14 cellular contexts compared by ENCODE assay signal in the genomic region with DNA sequence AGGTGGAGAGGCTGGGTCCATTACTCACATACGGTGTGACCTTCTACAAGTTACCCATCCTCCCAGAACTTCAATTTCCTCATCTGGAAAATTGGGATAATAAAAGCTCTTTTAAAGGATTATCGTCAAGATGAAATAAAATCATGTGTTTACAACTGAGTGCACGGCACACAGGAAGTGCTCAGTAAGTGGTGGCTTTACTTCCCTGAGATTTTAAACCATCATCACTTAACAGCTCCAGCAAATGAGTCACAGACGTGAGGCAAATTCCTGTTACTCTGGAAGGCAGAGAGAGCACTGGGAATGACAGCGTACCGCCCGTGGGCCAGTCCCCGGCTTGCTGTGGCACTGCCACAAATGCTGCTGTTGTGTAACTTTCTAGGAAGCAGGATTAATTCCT.
DNase-seq lines count a peak whose midpoint lies in the region; ATAC-seq and TF ChIP-seq lines count a peak whose summit lies in the region.
"Had no signal": no experiment of that assay in that cellular context is flagged by ENCODE, and none has a peak within 500 bp of the region (broad histone marks: within the 10 kb centered on the region; RNA-seq: fewer than 3 reads in every experiment).

No MANE protein-coding gene starts in this region.

- peaks cover 0 to 2% of the 10 kb centered on the region in 2 donors for H3K9me3 Mint-ChIP-seq in activated T-cell treated with anti-CD3 and anti-CD28 coated beads, Interleukin-2, amount 50 U/mL, for 72 hours
- H3K9me3 Mint-ChIP-seq: activated B cell treated with CpG ODN at 0.5 μM for 24 hours had no signal

- H4K12ac ChIP-seq in trophoblast cell (ENCODE audit: low read depth, low read length): no peak overlapping the region

- no peak overlapping the region for H3K4me3 Mint-ChIP-seq in activated T-cell treated with anti-CD3 and anti-CD28 coated beads, Interleukin-2, amount 50 U/mL, for 72 hours
- H3K4me3 Mint-ChIP-seq: activated B cell treated with CpG ODN at 0.5 μM for 24 hours had no signal

- peak overlapping the region; percentile 61 for H3K4me2 ChIP-seq in Loucy (ENCODE audit: low read depth, low read length, poor library complexity, severe bottlenecking)
- H3K4me2 ChIP-seq in trophoblast cell (ENCODE audit: low read length): no peak overlapping the region

- DNase-seq in ELF-1 (ENCODE audit: low read depth, low spot score): peak; percentile 25
- peak; percentile 31 for DNase-seq in dermis blood vessel endothelial cell
- peak; percentile 64 to 75 for DNase-seq in trophoblast cell
- no peak for DNase-seq in activated T-cell treated with anti-CD3 and anti-CD28 coated beads, Interleukin-2, amount 50 U/mL, for 72 hours
- DNase-seq in medulla oblongata (ENCODE audit: extremely low spot score): no peak
- DNase-seq: activated B cell treated with CpG ODN at 0.5 μM for 24 hours, cerebellar nuclear complex, DMS79, NCI-H2171 had no signal

- peak overlapping the region; percentile 33 for H3K4me3 ChIP-seq in Loucy (ENCODE audit: low read length, poor library complexity, severe bottlenecking)
- no peak overlapping the region for H3K4me3 ChIP-seq in trophoblast cell (ENCODE audit: low read depth, low read length)
- H3K4me3 ChIP-seq: lung had no signal

- H2AFZ ChIP-seq in Loucy (ENCODE audit: low read length): peak overlapping the region; percentile 70
- H2AFZ ChIP-seq in trophoblast cell (ENCODE audit: insufficient read depth, low read length, poor library complexity): no peak overlapping the region

- H3K79me2 ChIP-seq in Loucy (ENCODE audit: insufficient read depth, low read length): no peaks in the 10 kb centered on the region
- no peaks in the 10 kb centered on the region for H3K79me2 ChIP-seq in trophoblast cell (ENCODE audit: control insufficient read depth, insufficient read depth, low read length, poor library complexity)

- no peak overlapping the region for H3K27ac ChIP-seq in trophoblast cell (ENCODE audit: low read depth, low read length)

- TF ChIP-seq CTCF in Loucy (conservative IDR thresholded peaks at IDR 0.05; ENCODE audit: low read length): no peak

- H3K79me1 ChIP-seq in trophoblast cell (ENCODE audit: low read length): no peaks in the 10 kb centered on the region

- H3K4ac ChIP-seq in trophoblast cell (ENCODE audit: low read depth, low read length): no peak overlapping the region

- no peak overlapping the region for H2AK5ac ChIP-seq in trophoblast cell (ENCODE audit: low read length)

- H3K9me3 ChIP-seq in Loucy (ENCODE audit: insufficient read depth, low read depth, low read length) (no peaks in the 10 kb centered on the region), trophoblast cell (ENCODE audit: insufficient read depth, low read depth, low read length) (peaks cover 3% of the 10 kb centered on the region)

- H2BK12ac ChIP-seq in trophoblast cell (ENCODE audit: low read length): no peak overlapping the region

- H2BK5ac ChIP-seq in trophoblast cell (ENCODE audit: low read depth, low read length, poor library complexity): no peak overlapping the region

- H3K23ac ChIP-seq in trophoblast cell (ENCODE audit: low read length): no peak overlapping the region

- H3K27me3 ChIP-seq in Loucy (ENCODE audit: insufficient read depth, low read length, poor library complexity, severe bottlenecking) (no peaks in the 10 kb centered on the region), trophoblast cell (ENCODE audit: insufficient read depth, low read length) (no peaks in the 10 kb centered on the region)

- no CpG with 5 or more reads among the region's 8 CpGs for WGBS in trophoblast cell (ENCODE audit: extremely low coverage, insufficient coverage, insufficient read length)

- H2BK120ac ChIP-seq in trophoblast cell (ENCODE audit: insufficient read depth, low read length, poor library complexity): no peak overlapping the region

- H3K4me1 ChIP-seq in Loucy (ENCODE audit: insufficient read depth, low read length, poor library complexity, severe bottlenecking): peaks cover 26% of the 10 kb centered on the region
- no peaks in the 10 kb centered on the region for H3K4me1 ChIP-seq in trophoblast cell (ENCODE audit: control insufficient read depth in 1 of 2, insufficient read depth in 2 of 2, low read length in 2 of 2)

- H3K9me2 ChIP-seq in Loucy (replicated peaks; ENCODE audit: low read depth, low read length): no peaks in the 10 kb centered on the region

- H3K4me1 Mint-ChIP-seq in activated T-cell treated with anti-CD3 and anti-CD28 coated beads, Interleukin-2, amount 50 U/mL, for 72 hours (ENCODE audit: low read depth): peaks cover 6% of the 10 kb centered on the region
- H3K4me1 Mint-ChIP-seq: activated B cell treated with CpG ODN at 0.5 μM for 24 hours had no signal

- H4K91ac ChIP-seq in trophoblast cell (ENCODE audit: low read depth, low read length): no peak overlapping the region

- H4K20me1 ChIP-seq in Loucy (ENCODE audit: insufficient read depth, low read length, poor library complexity, severe bottlenecking): no peaks in the 10 kb centered on the region

- no peak for ATAC-seq in activated T-cell treated with anti-CD3 and anti-CD28 coated beads, Interleukin-2, amount 50 U/mL, for 72 hours (replicated peaks in 1 of 2)
- ATAC-seq in HG03520 (IDR thresholded peaks at IDR 0.05; ENCODE audit: unreplicated experiment): no peak
- ATAC-seq: HepG2, Panc1 had no signal

- H3K9ac ChIP-seq in Loucy (ENCODE audit: low read depth, low read length, poor library complexity, severe bottlenecking) (no peak overlapping the region), trophoblast cell (ENCODE audit: low read length) (no peak overlapping the region)

- no peak overlapping the region for H3K27ac Mint-ChIP-seq in activated T-cell treated with anti-CD3 and anti-CD28 coated beads, Interleukin-2, amount 50 U/mL, for 72 hours
- H3K27ac Mint-ChIP-seq: activated B cell treated with CpG ODN at 0.5 μM for 24 hours had no signal

- no peaks in the 10 kb centered on the region for H3K27me3 Mint-ChIP-seq in activated T-cell treated with anti-CD3 and anti-CD28 coated beads, Interleukin-2, amount 50 U/mL, for 72 hours (ENCODE audit: low read depth)

- H4K8ac ChIP-seq in trophoblast cell (ENCODE audit: low read depth, low read length): no peak overlapping the region

- no peaks in the 10 kb centered on the region for H3K36me3 Mint-ChIP-seq in activated T-cell treated with anti-CD3 and anti-CD28 coated beads, Interleukin-2, amount 50 U/mL, for 72 hours (ENCODE audit: insufficient read depth in 2 of 2)

- no peak overlapping the region for H3K18ac ChIP-seq in trophoblast cell (ENCODE audit: low read length)

- H3K36me3 ChIP-seq in Loucy (ENCODE audit: insufficient read depth, low read length): no peaks in the 10 kb centered on the region
- no peaks in the 10 kb centered on the region for H3K36me3 ChIP-seq in trophoblast cell (ENCODE audit: control insufficient read depth in 1 of 2, insufficient read depth in 2 of 2, low read length in 2 of 2)

- no peaks in the 10 kb centered on the region for H3F3A ChIP-seq in Loucy (ENCODE audit: low read depth)

- H3K14ac ChIP-seq in trophoblast cell (ENCODE audit: low read length): no peak overlapping the region

Comparison
In these comparisons a context has a peak if more than half of its experiments do, and no peak if none do; other contexts are left out.
1. DNase-seq: peak in ELF-1 (single experiment), dermis blood vessel endothelial cell (single experiment) and trophoblast cell (2 of 2); none in activated T-cell treated with anti-CD3 and anti-CD28 coated beads, Interleukin-2, amount 50 U/mL, for 72 hours (0 of 2) and medulla oblongata (single experiment).